ENCODE assay signal across 8 cellular contexts in the genomic region with DNA sequence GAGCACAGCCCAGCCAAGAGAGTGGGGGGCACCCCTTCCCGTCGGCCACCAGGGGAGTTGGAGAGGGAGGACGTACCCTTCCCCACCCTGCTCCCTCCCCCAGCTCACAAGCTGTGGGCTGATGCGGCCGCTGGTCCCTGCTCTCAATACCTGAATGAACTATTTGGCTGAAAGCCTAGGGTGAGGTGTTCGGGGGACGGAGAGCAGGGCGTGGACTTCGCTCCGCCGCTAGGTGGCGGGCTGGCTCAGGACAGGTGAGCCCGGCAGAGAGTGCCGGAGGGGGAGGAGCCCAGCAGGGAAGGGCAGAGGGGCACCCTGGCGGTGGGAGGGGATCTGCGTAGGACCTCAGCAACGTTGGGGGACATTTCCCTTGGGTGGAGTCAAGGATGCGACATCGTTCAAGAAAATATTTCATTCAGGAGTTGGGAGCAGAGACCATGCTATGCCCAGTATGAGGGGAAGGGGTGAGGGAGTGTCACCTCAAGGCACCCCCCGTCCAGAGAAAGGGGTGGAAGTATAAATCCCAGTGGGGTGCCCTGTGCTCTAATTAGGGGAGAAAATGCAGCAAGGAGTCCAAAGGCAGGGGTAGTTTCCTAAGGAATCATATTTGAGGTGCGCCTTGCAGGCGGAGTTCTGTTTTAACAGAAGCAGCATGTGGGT. TPM values are rescaled to one million over a fixed set of nuclear protein-coding genes. Genes with fewer than 3 reads are reported as not detected.
A peak's percentile ranks its signal among the peaks of the same experiment; 100 is the strongest.
DNase-seq lines count a peak whose midpoint lies in the region; ATAC-seq, FAIRE-seq and TF ChIP-seq lines count a peak whose summit lies in the region.

No MANE protein-coding gene starts in this region.

- H3K27me3 ChIP-seq in vagina, result no peaks in the 10 kb centered on the region

- FAIRE-seq in HTR-8/SVneo (lab: Jason Lieb, UNC), result no peak

- H3K9me3 ChIP-seq in vagina, result no peaks in the 10 kb centered on the region

- no peak for TF ChIP-seq POLR2A in vagina (IDR thresholded peaks at IDR 0.05)

- intact Hi-C loops in left ventricle myocardium superior (cut with micrococcal nuclease) (no loop called here), vagina (cut with DNase I) (no loop called here)

- TF ChIP-seq CTCF in vagina (IDR thresholded peaks at IDR 0.05), result peak in 1 of 3 experiments; percentile 18

- peak; percentile 37 for DNase-seq in GDM1 (lab: John Stamatoyannopoulos, UW)
- DNase-seq in HTR-8/SVneo (ENCODE audit: insufficient read length, low spot score), result peak; percentile 50
- DNase-seq in OCI-M1 (lab: John Stamatoyannopoulos, UW), result peak; percentile 75
- DNase-seq in activated effector memory CD4-positive, alpha-beta T cell treated with Interleukin-2 at 50 U/mL for 16 hours, result peak; percentile 36
- peak; percentile 45 for DNase-seq in left ventricle myocardium superior
- peak; percentile 21 to 51 for DNase-seq in stimulated activated CD4-positive, alpha-beta T cell treated with anti-CD3 and anti-CD28 coated beads, Interleukin-12 subunit alpha, Interleukin-12 subunit beta, amount 100 ng/mL, for 24 hours (ENCODE audit: low read depth in 2 of 2)
- DNase-seq in vagina (ENCODE audit: extremely low spot score in 2 of 2), result no peak

- H3K36me3 ChIP-seq in vagina, result no peaks in the 10 kb centered on the region

- no peaks in the 10 kb centered on the region for H3K4me1 ChIP-seq in vagina

- H3K4me3 ChIP-seq in vagina, result no peak overlapping the region

- ATAC-seq in left ventricle myocardium superior, result peak; percentile 84
- no peak for ATAC-seq in SK-N-SH treated with all-trans-retinoic acid at 6 μM for 48 hours

- H3K27ac ChIP-seq in vagina, result no peak overlapping the region

TF ChIP-seq in SK-N-SH treated with all-trans-retinoic acid at 6 μM for 48 hours, 23 proteins besides CTCF, POLR2A, EP300 and RAD21:
- TF ChIP-seq TCF4 (CRISPR knock-in tag; IDR thresholded peaks at IDR 0.05; ENCODE audit: borderline replicate concordance) (no peak), ZC3H10 (CRISPR knock-in tag; IDR thresholded peaks at IDR 0.05) (no peak), ZNF8 (CRISPR knock-in tag; IDR thresholded peaks at IDR 0.05) (no peak), ZNF565 (CRISPR knock-in tag; conservative IDR thresholded peaks at IDR 0.05; ENCODE audit: low read depth) (no peak), POU6F1 (CRISPR knock-in tag; IDR thresholded peaks at IDR 0.05; ENCODE audit: borderline replicate concordance, low read depth) (no peak), ESRRG (CRISPR knock-in tag; IDR thresholded peaks at IDR 0.05) (no peak), GLIS3 (CRISPR knock-in tag; IDR thresholded peaks at IDR 0.05) (no peak), RARB (CRISPR knock-in tag; IDR thresholded peaks at IDR 0.05) (no peak), ZNF70 (CRISPR knock-in tag; IDR thresholded peaks at IDR 0.05) (no peak), ARNTL (CRISPR knock-in tag; IDR thresholded peaks at IDR 0.05; ENCODE audit: borderline replicate concordance, low read depth) (no peak), PATZ1 (CRISPR knock-in tag; IDR thresholded peaks at IDR 0.05; ENCODE audit: borderline replicate concordance) (no peak), PPARA (CRISPR knock-in tag; IDR thresholded peaks at IDR 0.05; ENCODE audit: borderline replicate concordance) (no peak), SNAI2 (CRISPR knock-in tag; IDR thresholded peaks at IDR 0.05) (no peak), CSDC2 (CRISPR knock-in tag; IDR thresholded peaks at IDR 0.05) (no peak), TOX (CRISPR knock-in tag; IDR thresholded peaks at IDR 0.05; ENCODE audit: borderline replicate concordance) (no peak), ISL1 (CRISPR knock-in tag; IDR thresholded peaks at IDR 0.05) (no peak), ZFP30 (CRISPR knock-in tag; IDR thresholded peaks at IDR 0.05) (no peak), BACH2 (CRISPR knock-in tag; IDR thresholded peaks at IDR 0.05; ENCODE audit: borderline replicate concordance) (no peak)
- TF ChIP-seq, protein P1, sequence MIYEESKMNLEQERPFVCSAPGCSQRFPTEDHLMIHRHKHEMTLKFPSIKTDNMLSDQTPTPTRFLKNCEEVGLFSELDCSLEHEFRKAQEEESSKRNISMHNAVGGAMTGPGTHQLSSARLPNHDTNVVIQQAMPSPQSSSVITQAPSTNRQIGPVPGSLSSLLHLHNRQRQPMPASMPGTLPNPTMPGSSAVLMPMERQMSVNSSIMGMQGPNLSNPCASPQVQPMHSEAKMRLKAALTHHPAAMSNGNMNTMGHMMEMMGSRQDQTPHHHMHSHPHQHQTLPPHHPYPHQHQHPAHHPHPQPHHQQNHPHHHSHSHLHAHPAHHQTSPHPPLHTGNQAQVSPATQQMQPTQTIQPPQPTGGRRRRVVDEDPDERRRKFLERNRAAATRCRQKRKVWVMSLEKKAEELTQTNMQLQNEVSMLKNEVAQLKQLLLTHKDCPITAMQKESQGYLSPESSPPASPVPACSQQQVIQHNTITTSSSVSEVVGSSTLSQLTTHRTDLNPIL (CRISPR knock-in tag; IDR thresholded peaks at IDR 0.05; ENCODE audit: low read depth), result no peak

RNA-seq across cellular contexts. Expression of gene RHBG, which starts 12.0 kb away (rescaled TPM):
- total RNA-seq in left ventricle myocardium superior, result not detected
- total RNA-seq in vagina, result not detected

RNA-seq across cellular contexts. Expression of gene TSACC, which starts 18.7 kb away (rescaled TPM):
- total RNA-seq in left ventricle myocardium superior (not detected), vagina (not detected)

RNA-seq across cellular contexts. Expression of gene CCT3, which starts 18.9 kb away (rescaled TPM):
- 131 TPM for total RNA-seq in left ventricle myocardium superior
- total RNA-seq in vagina, result 186 TPM

RNA-seq across cellular contexts. Expression of gene VHLL, which starts 57.9 kb away (rescaled TPM):
- total RNA-seq in left ventricle myocardium superior (not detected), vagina (not detected)

Comparison
In these comparisons a context has a peak if more than half of its experiments do, and no peak if none do; other contexts are left out.
1. DNase-seq: peak in GDM1 (single experiment), HTR-8/SVneo (single experiment), OCI-M1 (single experiment), activated effector memory CD4-positive, alpha-beta T cell treated with Interleukin-2 at 50 U/mL for 16 hours (single experiment), left ventricle myocardium superior (single experiment) and stimulated activated CD4-positive, alpha-beta T cell treated with anti-CD3 and anti-CD28 coated beads, Interleukin-12 subunit alpha, Interleukin-12 subunit beta, amount 100 ng/mL, for 24 hours (2 of 2); none in vagina (0 of 2).